Comparison of ENCODE assay signal across 31 cellular contexts in genomic region chr19:15050639-15051038, GRCh38. TPM values are rescaled to one million over a fixed set of nuclear protein-coding genes. Genes with fewer than 3 reads are reported as not detected.
"Had no signal": no experiment of that assay in that cellular context is flagged by ENCODE, and none has a peak within 500 bp of the region (broad histone marks: within the 10 kb centered on the region; RNA-seq: fewer than 3 reads in every experiment).

No MANE protein-coding gene starts in this region.

- H3K9me3 ChIP-seq: colonic mucosa, esophagus squamous epithelium, gastrocnemius medialis, left lung, lower lobe of right lung had no signal

- H3K27ac Mint-ChIP-seq: dendritic cell treated with granulocyte-macrophage colony-stimulating factor and Interleukin-4, amounts not matched to agents 40 ng/mL and 50 ng/mL, for 4 days; effector memory CD8-positive, alpha-beta T cell; endodermal cell; memory B cell had no signal

- H3K36me3 Mint-ChIP-seq: memory B cell had no signal

- H3K27me3 ChIP-seq: colonic mucosa, gastrocnemius medialis had no signal

- H3K4me3 ChIP-seq: colonic mucosa, esophagus squamous epithelium, gastrocnemius medialis, heart right ventricle, left lung, lower lobe of right lung had no signal

- H3K4me1 ChIP-seq: colonic mucosa, gastrocnemius medialis, heart right ventricle, left lung, lower lobe of right lung had no signal

- DNase-seq: colonic mucosa; cortex of kidney; effector CD8-positive, alpha-beta T cell; effector memory CD8-positive, alpha-beta T cell; endodermal cell; erythroblast; esophagus squamous epithelium; foreskin fibroblast; foreskin melanocyte; gastrocnemius medialis; glutamatergic neuron; head of caudate nucleus; heart right ventricle; hippocampal formation; left cardiac atrium; left lung; left ventricle myocardium superior; lower lobe of right lung; mesendoderm; midbrain had no signal

- ATAC-seq: effector memory CD8-positive, alpha-beta T cell; esophagus mucosa; gastrocnemius medialis; heart right ventricle; left cardiac atrium; left lung; left ventricle myocardium superior; lower lobe of right lung had no signal

- H3K4me3 Mint-ChIP-seq: dendritic cell treated with granulocyte-macrophage colony-stimulating factor and Interleukin-4, amounts not matched to agents 40 ng/mL and 50 ng/mL, for 4 days; effector memory CD8-positive, alpha-beta T cell; endodermal cell; memory B cell had no signal

- H3K36me3 ChIP-seq: colonic mucosa, esophagus squamous epithelium, gastrocnemius medialis, heart right ventricle, left lung, lower lobe of right lung had no signal

- H3K27ac ChIP-seq: colonic mucosa, epithelial cell of prostate, esophagus squamous epithelium, gastrocnemius medialis, heart right ventricle, left lung, lower lobe of right lung had no signal

- H3K4me1 Mint-ChIP-seq: endodermal cell, memory B cell had no signal

- H3K9me3 Mint-ChIP-seq: dendritic cell treated with granulocyte-macrophage colony-stimulating factor and Interleukin-4, amounts not matched to agents 40 ng/mL and 50 ng/mL, for 4 days; effector memory CD8-positive, alpha-beta T cell had no signal

RNA-seq across cellular contexts. Expression of gene CASP14, which starts 1.4 kb away (rescaled TPM):
- total RNA-seq: colonic mucosa, dermis microvascular lymphatic vessel endothelial cell, endodermal cell, gastrocnemius medialis, glomerular endothelial cell, heart right ventricle, kidney epithelial cell, left cardiac atrium, left lung, left ventricle myocardium superior, lower lobe of right lung, lung microvascular endothelial cell, mononuclear cell, mucosa of gallbladder had no signal

RNA-seq across cellular contexts. Expression of gene OR1I1, which starts 31.4 kb away (rescaled TPM):
- total RNA-seq: colonic mucosa, dermis microvascular lymphatic vessel endothelial cell, endodermal cell, esophagus mucosa, esophagus squamous epithelium, gastrocnemius medialis, glomerular endothelial cell, heart right ventricle, kidney epithelial cell, left cardiac atrium, left lung, left ventricle myocardium superior, lower leg skin, lower lobe of right lung, lung microvascular endothelial cell, mononuclear cell, mucosa of gallbladder had no signal

RNA-seq across cellular contexts. Expression of gene SYDE1, which starts 56.6 kb away (rescaled TPM):
- total RNA-seq: mononuclear cell had no signal
